ENCODE assay signal across 1 cellular context in genomic region chr19:10837649-10838048, GRCh38.
TF ChIP-seq lines count a peak whose summit lies in the region.

No MANE protein-coding gene starts in this region.

TF ChIP-seq in HepG2, 621 proteins besides CTCF, POLR2A, EP300 and RAD21:
- TF ChIP-seq ZNF121 (CRISPR knock-in tag; IDR thresholded peaks at IDR 0.05), result 0 out of 2 replicates have a peak, but pooled peaks have one; percentile 15
